Comparison of ENCODE assay signal across 13 cellular contexts in the genomic region with DNA sequence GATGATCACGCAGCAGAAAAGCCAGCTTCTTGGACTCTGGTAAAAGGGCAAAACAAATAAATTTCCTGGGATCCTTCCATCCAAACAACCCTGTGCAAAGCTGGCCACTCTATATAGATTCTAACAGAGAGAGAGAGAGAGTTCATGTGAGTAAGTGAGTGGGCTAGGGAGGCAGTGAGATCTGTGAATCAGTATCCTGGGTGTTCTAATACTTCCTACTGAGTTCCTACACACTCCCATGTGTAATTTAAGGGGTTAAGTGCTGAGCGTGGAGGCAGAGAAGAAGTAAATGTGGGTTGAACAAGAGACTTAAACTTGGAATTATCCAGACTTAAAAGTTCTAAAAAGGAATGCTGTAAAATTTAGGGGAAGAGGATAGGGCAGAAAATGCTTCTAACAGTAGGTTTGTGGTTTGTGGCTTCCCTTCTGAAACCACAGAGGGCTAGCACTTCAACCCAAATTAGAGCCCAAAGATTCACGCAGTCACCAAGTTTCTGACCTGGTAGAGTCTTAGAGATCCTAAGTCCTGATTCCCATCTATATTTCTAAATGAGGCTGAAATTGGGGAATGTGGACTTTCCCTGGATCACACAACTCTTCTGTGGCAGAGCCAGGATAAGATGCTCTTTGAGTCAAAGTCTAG.
DNase-seq lines count a peak whose midpoint lies in the region; ATAC-seq lines count a peak whose summit lies in the region.
"Had no signal": no experiment of that assay in that cellular context is flagged by ENCODE, and none has a peak within 500 bp of the region (broad histone marks: within the 10 kb centered on the region; RNA-seq: fewer than 3 reads in every experiment).

No MANE protein-coding gene starts in this region.

- no peaks in the 10 kb centered on the region for H3K36me3 ChIP-seq in effector memory CD4-positive, alpha-beta T cell (ENCODE audit: control insufficient read depth, insufficient read depth, low read length)
- H3K36me3 ChIP-seq: thoracic aorta had no signal

- no peaks in the 10 kb centered on the region for H3K9me3 ChIP-seq in effector memory CD4-positive, alpha-beta T cell (ENCODE audit: control insufficient read depth, low read length)
- H3K9me3 ChIP-seq: thoracic aorta had no signal

- peak; percentile 89 for ATAC-seq in HG02885 (IDR thresholded peaks at IDR 0.05; ENCODE audit: poor library complexity, unreplicated experiment)
- peak; percentile 57 to 66 for ATAC-seq in stimulated activated naive B cell treated with anti-CD40 and anti-IgM and Interleukin-4, amounts not matched to agents 10 μg/mL and 1 μg/mL and 100 μg/mL, for 72 hours (replicated peaks)
- ATAC-seq: foreskin keratinocyte had no signal

- DNase-seq in SIG-M5 treated with dmso at 0.1 percent for 504 hours (lab: John Stamatoyannopoulos, UW; ENCODE audit: unreplicated experiment) (peak; percentile 0), SIG-M5 (lab: John Stamatoyannopoulos, UW) (no peak), NOMO-1 treated with DMSO at 0.1 percent for 48 hours (lab: John Stamatoyannopoulos, UW; ENCODE audit: unreplicated experiment) (peak; percentile 68), NCI-H82 (lab: John Stamatoyannopoulos, UW) (no peak)
- DNase-seq in stimulated activated naive B cell treated with anti-CD40 and anti-IgM and Interleukin-4, amounts not matched to agents 10 μg/mL and 1 μg/mL and 100 μg/mL, for 72 hours, result no peak
- no peak for DNase-seq in effector memory CD4-positive, alpha-beta T cell
- no peak for DNase-seq in activated CD4-positive, alpha-beta T cell treated with anti-CD3 and anti-CD28 coated beads for 4 hours
- DNase-seq: activated CD4-positive, alpha-beta memory T cell treated with anti-CD3 and anti-CD28 coated beads for 36 hours; foreskin keratinocyte; NCI-H1417 had no signal

- H3K9me3 Mint-ChIP-seq in stimulated activated naive B cell treated with anti-CD40 and anti-IgM and Interleukin-4, amounts not matched to agents 10 μg/mL and 1 μg/mL and 100 μg/mL, for 72 hours, result no peaks in the 10 kb centered on the region
- H3K9me3 Mint-ChIP-seq: activated CD4-positive, alpha-beta memory T cell treated with anti-CD3 and anti-CD28 coated beads for 36 hours had no signal

- H3K27ac ChIP-seq in effector memory CD4-positive, alpha-beta T cell (ENCODE audit: insufficient read depth, low read length, poor library complexity, severe bottlenecking), result no peak overlapping the region
- H3K27ac ChIP-seq: 22Rv1, foreskin keratinocyte, thoracic aorta had no signal

- no peak overlapping the region for H3K4me3 Mint-ChIP-seq in stimulated activated naive B cell treated with anti-CD40 and anti-IgM and Interleukin-4, amounts not matched to agents 10 μg/mL and 1 μg/mL and 100 μg/mL, for 72 hours
- H3K4me3 Mint-ChIP-seq: activated CD4-positive, alpha-beta memory T cell treated with anti-CD3 and anti-CD28 coated beads for 36 hours had no signal

- H3K4me1 ChIP-seq in effector memory CD4-positive, alpha-beta T cell (ENCODE audit: control insufficient read depth, insufficient read depth, low read length, poor library complexity, severe bottlenecking), result no peaks in the 10 kb centered on the region
- H3K4me1 ChIP-seq: foreskin keratinocyte had no signal

- H3K27ac Mint-ChIP-seq in stimulated activated naive B cell treated with anti-CD40 and anti-IgM and Interleukin-4, amounts not matched to agents 10 μg/mL and 1 μg/mL and 100 μg/mL, for 72 hours, result no peak overlapping the region
- H3K27ac Mint-ChIP-seq: activated CD4-positive, alpha-beta memory T cell treated with anti-CD3 and anti-CD28 coated beads for 36 hours had no signal

- peaks cover 5 to 11% of the 10 kb centered on the region in 2 donors for H3K4me1 Mint-ChIP-seq in stimulated activated naive B cell treated with anti-CD40 and anti-IgM and Interleukin-4, amounts not matched to agents 10 μg/mL and 1 μg/mL and 100 μg/mL, for 72 hours

- no peak overlapping the region for H3K4me3 ChIP-seq in effector memory CD4-positive, alpha-beta T cell (ENCODE audit: insufficient read depth, low read depth, low read length, poor library complexity, severe bottlenecking)
- H3K4me3 ChIP-seq: thoracic aorta had no signal

- no peaks in the 10 kb centered on the region for H3K36me3 Mint-ChIP-seq in stimulated activated naive B cell treated with anti-CD40 and anti-IgM and Interleukin-4, amounts not matched to agents 10 μg/mL and 1 μg/mL and 100 μg/mL, for 72 hours
- H3K36me3 Mint-ChIP-seq: activated CD4-positive, alpha-beta memory T cell treated with anti-CD3 and anti-CD28 coated beads for 36 hours had no signal

- no peaks in the 10 kb centered on the region for H3K27me3 ChIP-seq in effector memory CD4-positive, alpha-beta T cell (replicated peaks; ENCODE audit: control insufficient read depth, insufficient read depth, low read length, poor library complexity, severe bottlenecking)
- H3K27me3 ChIP-seq: foreskin keratinocyte had no signal

- H3K27me3 Mint-ChIP-seq in stimulated activated naive B cell treated with anti-CD40 and anti-IgM and Interleukin-4, amounts not matched to agents 10 μg/mL and 1 μg/mL and 100 μg/mL, for 72 hours, result peaks cover 50 to 67% of the 10 kb centered on the region in 2 donors

Comparison
In these comparisons a context has a peak if more than half of its experiments do, and no peak if none do; other contexts are left out.
1. DNase-seq: peak in SIG-M5 treated with dmso at 0.1 percent for 504 hours (single experiment) and NOMO-1 treated with DMSO at 0.1 percent for 48 hours (single experiment); none in SIG-M5 (single experiment), stimulated activated naive B cell treated with anti-CD40 and anti-IgM and Interleukin-4, amounts not matched to agents 10 μg/mL and 1 μg/mL and 100 μg/mL, for 72 hours (single experiment), effector memory CD4-positive, alpha-beta T cell (0 of 3), activated CD4-positive, alpha-beta T cell treated with anti-CD3 and anti-CD28 coated beads for 4 hours (0 of 2) and NCI-H82 (single experiment).